ENCODE assay signal across 8 cellular contexts in genomic region chr21:36113647-36114428, GRCh38. TPM values are rescaled to one million over a fixed set of nuclear protein-coding genes. Genes with fewer than 3 reads are reported as not detected.
DNase-seq lines count a peak whose midpoint lies in the region; ATAC-seq, FAIRE-seq and TF ChIP-seq lines count a peak whose summit lies in the region.

No MANE protein-coding gene starts in this region.

- FAIRE-seq in GM12891 (lab: Jason Lieb, UNC), result no peak

- H3K27ac ChIP-seq in lung (ENCODE audit: low read depth in 1 of 2, low read length in 1 of 2), result peak overlapping the region in 1 of 2 donors; percentile 64

- H3K36me3 ChIP-seq in lung (ENCODE audit: control insufficient read depth in 2 of 2, insufficient read depth in 2 of 2, low read length in 2 of 2), result no peaks in the 10 kb centered on the region

- peaks cover 0 to 4% of the 10 kb centered on the region in 2 donors for H3K4me1 ChIP-seq in lung (ENCODE audit: control insufficient read depth in 2 of 2, insufficient read depth in 2 of 2, low read length in 2 of 2)

- DNase-seq in AG10803 (ENCODE audit: low read depth), result no peak
- DNase-seq in NCI-H2029 (lab: John Stamatoyannopoulos, UW), result peak; percentile 91
- DNase-seq in activated T-cell treated with anti-CD3 and anti-CD28 coated beads for 48 hours (ENCODE audit: low read depth), result peak; percentile 27
- peak; percentile 88 for DNase-seq in lung (ENCODE audit: low spot score)
- no peak for DNase-seq in OCI-M2 (lab: John Stamatoyannopoulos, UW; ENCODE audit: unreplicated experiment)
- DNase-seq in amniotic stem cell (lab: John Stamatoyannopoulos, UW), result no peak
- no peak for DNase-seq in GM12891 (ENCODE audit: insufficient read length, low spot score)
- no peak for DNase-seq in GM19240 (ENCODE audit: insufficient read length, low spot score)

- ATAC-seq in lung (ENCODE audit: insufficient read depth, low FRiP score), result peak; percentile 53

- TF ChIP-seq CTCF in AG10803 (conservative IDR thresholded peaks at IDR 0.05; ENCODE audit: low read length) (no peak), lung (IDR thresholded peaks at IDR 0.05; ENCODE audit: control extremely low read depth, extremely low read depth) (no peak)

- TF ChIP-seq POLR2A in GM12891 (IDR thresholded peaks at IDR 0.05; ENCODE audit: low read depth, low read length), result no peak

- H3K4me3 ChIP-seq in AG10803 (ENCODE audit: low read length), result peak overlapping the region; percentile 43
- H3K4me3 ChIP-seq in lung, result no peak overlapping the region

- H3K27me3 ChIP-seq in lung (ENCODE audit: control insufficient read depth, insufficient read depth), result no peaks in the 10 kb centered on the region

- 47 to 53% methylated on average over 17 of the region's 17 CpGs for WGBS in lung, 2 donors

- H3K9me3 ChIP-seq in lung (ENCODE audit: control insufficient read depth in 2 of 2, insufficient read depth in 1 of 2, low read length in 1 of 2), result no peaks in the 10 kb centered on the region

TF ChIP-seq in GM12891, 5 proteins besides CTCF, POLR2A, EP300 and RAD21:
- TF ChIP-seq PAX5 (IDR thresholded peaks at IDR 0.05; ENCODE audit: insufficient read depth, low read length, severe bottlenecking), result no peak
- TF ChIP-seq POU2F2 (IDR thresholded peaks at IDR 0.05; ENCODE audit: low read depth, low read length), result no peak
- no peak for TF ChIP-seq POLR2AphosphoS5 (IDR thresholded peaks at IDR 0.05; ENCODE audit: low read depth, low read length)
- TF ChIP-seq TAF1 (IDR thresholded peaks at IDR 0.05; ENCODE audit: low read depth, low read length), result no peak
- no peak for TF ChIP-seq SPI1 (IDR thresholded peaks at IDR 0.05; ENCODE audit: low read depth, low read length)

RNA-seq across cellular contexts. Expression of gene CBR3, which starts 21.0 kb away (rescaled TPM):
- 1 to 10 TPM in 1 of 2 donors, under 1 TPM in 1; 0.23 to 5.1 TPM for total RNA-seq in lung
- polyA plus RNA-seq in lung, result 1 to 10 TPM; 4.2 to 9.0 TPM
- polyA plus RNA-seq in GM12891 (2012; ENCODE audit: low read depth, missing spikeins), result 0.77 TPM

RNA-seq across cellular contexts. Expression of gene DOP1B, which starts 42.8 kb away (rescaled TPM):
- total RNA-seq in lung, result 10 to 100 TPM; 14.4 to 23.7 TPM
- polyA plus RNA-seq in lung, result 1 to 10 TPM; 5.2 to 8.0 TPM
- 1.5 TPM for polyA plus RNA-seq in GM12891 (2012; ENCODE audit: low read depth, missing spikeins)

RNA-seq across cellular contexts. Expression of gene CBR1, which starts 44.0 kb away (rescaled TPM):
- total RNA-seq in lung, result 10 to 100 TPM; 36.1 to 77.6 TPM
- polyA plus RNA-seq in lung, result 100 to 1,000 TPM in 1 of 2 donors, 10 to 100 TPM in 1; 71.3 to 158 TPM
- 21.3 TPM for polyA plus RNA-seq in GM12891 (2012; ENCODE audit: low read depth, missing spikeins)

RNA-seq across cellular contexts. Expression of gene SETD4, which starts 53.5 kb away (rescaled TPM):
- total RNA-seq in lung, result 10 to 100 TPM; 20.7 to 30.3 TPM
- 10 to 100 TPM in 1 of 2 donors, 1 to 10 TPM in 1; 8.1 to 11.9 TPM for polyA plus RNA-seq in lung
- polyA plus RNA-seq in GM12891 (2012; ENCODE audit: low read depth, missing spikeins), result 4.9 TPM

Comparison
In these comparisons a context has a peak if more than half of its experiments do, and no peak if none do; other contexts are left out.
1. DNase-seq: peak in NCI-H2029 (single experiment), activated T-cell treated with anti-CD3 and anti-CD28 coated beads for 48 hours (single experiment) and lung (single experiment); none in AG10803 (single experiment), OCI-M2 (single experiment), amniotic stem cell (single experiment), GM12891 (single experiment) and GM19240 (single experiment).